ENCODE assay signal across 8 cellular contexts in the genomic region with DNA sequence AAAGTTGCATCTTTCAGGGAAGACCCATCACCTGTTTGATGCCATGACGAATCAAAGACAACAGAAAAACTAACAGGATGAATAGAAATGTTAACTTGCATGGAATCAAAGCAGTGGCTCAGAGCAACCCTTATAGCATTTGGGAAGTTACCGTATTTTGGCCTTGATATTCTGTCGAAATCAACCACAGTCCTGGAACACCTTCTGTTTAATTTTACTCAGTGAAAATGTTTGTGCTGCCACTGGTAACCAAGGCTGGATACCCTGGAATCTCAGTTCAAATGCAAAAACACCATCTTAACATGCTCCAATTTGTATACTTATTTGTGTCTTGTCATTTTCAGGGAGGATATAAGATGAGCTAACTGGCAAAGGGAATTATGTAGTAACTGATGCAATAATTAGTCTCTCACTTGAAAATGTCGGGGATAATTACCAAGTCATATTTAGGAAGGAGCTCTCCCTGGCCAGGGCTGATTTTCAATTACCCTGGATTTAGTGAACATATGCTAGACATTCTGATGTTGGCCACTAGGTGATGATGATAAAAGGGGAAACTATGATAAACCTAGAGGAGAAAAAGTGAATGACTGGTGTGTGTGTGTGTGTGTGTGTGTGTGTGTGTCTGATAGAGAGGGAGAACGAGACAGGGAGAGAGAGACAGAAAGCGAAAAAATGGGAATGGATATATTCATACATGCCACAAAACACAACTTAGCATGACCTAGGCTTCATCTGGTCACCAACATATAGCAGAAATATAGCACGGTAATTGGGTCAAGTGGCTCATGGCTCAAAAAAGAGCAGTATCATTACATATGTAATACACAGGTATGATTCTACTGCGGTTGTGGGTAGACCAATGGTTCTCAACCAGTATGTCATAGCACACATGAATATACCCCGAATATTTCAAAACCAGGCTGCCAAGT. TPM values are rescaled to one million over a fixed set of nuclear protein-coding genes. Genes with fewer than 3 reads are reported as not detected.
DNase-seq lines count a peak whose midpoint lies in the region; ATAC-seq, FAIRE-seq and TF ChIP-seq lines count a peak whose summit lies in the region.

No MANE protein-coding gene starts in this region.

- no peaks in the 10 kb centered on the region for H3K36me3 ChIP-seq in kidney (ENCODE audit: control insufficient read depth in 1 of 2, insufficient read depth in 2 of 2, low read length in 2 of 2)

- peaks cover 0 to 5% of the 10 kb centered on the region in 2 donors for H3K9me3 Mint-ChIP-seq in activated naive CD4-positive, alpha-beta T cell treated with anti-CD3 and anti-CD28 coated beads, Interleukin-2, amount 50 U/mL, for 72 hours

- no peak overlapping the region for H3K27ac ChIP-seq in kidney (ENCODE audit: low read depth in 2 of 2, low read length in 2 of 2)

- no peak overlapping the region for H3K9ac ChIP-seq in kidney (ENCODE audit: low read length in 2 of 2)

- intact Hi-C loops in kidney (cut with DNase I): no loop called here

- H3K9me3 ChIP-seq in kidney (ENCODE audit: control insufficient read depth in 1 of 2, low read length in 2 of 2): no peaks in the 10 kb centered on the region

- no peak overlapping the region for H3K4me3 ChIP-seq in kidney (ENCODE audit: low read length in 2 of 2)

- no peak for FAIRE-seq in kidney (lab: Jason Lieb, UNC)

- H3K4me1 ChIP-seq in kidney (ENCODE audit: control insufficient read depth in 1 of 2, insufficient read depth in 1 of 2, low read depth in 1 of 2, low read length in 2 of 2): peaks cover 4 to 9% of the 10 kb centered on the region in 2 donors

- peak; percentile 12 for TF ChIP-seq CTCF in kidney (IDR thresholded peaks at IDR 0.05; ENCODE audit: borderline replicate concordance, extremely low read depth, insufficient read depth)

- ATAC-seq in HG03159 (IDR thresholded peaks at IDR 0.05; ENCODE audit: unreplicated experiment): peak; percentile 89
- ATAC-seq in activated naive CD4-positive, alpha-beta T cell treated with anti-CD3 and anti-CD28 coated beads, Interleukin-2, amount 50 U/mL, for 72 hours: no peak

- H3K27ac Mint-ChIP-seq in activated naive CD4-positive, alpha-beta T cell treated with anti-CD3 and anti-CD28 coated beads, Interleukin-2, amount 50 U/mL, for 72 hours: no peak overlapping the region

- in situ Hi-C loops in SK-MEL-5 (cut with HindIII; ENCODE audit: low pct_unique_long_range_greater_than_20kb, low sequenced_read_pairs): no loop called here

- H3K36me3 Mint-ChIP-seq in activated naive CD4-positive, alpha-beta T cell treated with anti-CD3 and anti-CD28 coated beads, Interleukin-2, amount 50 U/mL, for 72 hours: no peaks in the 10 kb centered on the region

- DNase-seq in DMS 273 (lab: John Stamatoyannopoulos, UW; ENCODE audit: unreplicated experiment) (peak; percentile 70), SK-MEL-5 (ENCODE audit: low read depth, low spot score) (peak; percentile 73), kidney (no peak), NCI-H510A (lab: John Stamatoyannopoulos, UW) (no peak), COR-L47 (lab: John Stamatoyannopoulos, UW) (no peak)
- no peak for DNase-seq in stimulated activated CD4-positive, alpha-beta T cell treated with anti-CD3 and anti-CD28 coated beads, Interleukin-12 subunit alpha, Interleukin-12 subunit beta, amount 100 ng/mL, for 4 hours
- no peak for DNase-seq in activated naive CD4-positive, alpha-beta T cell treated with anti-CD3 and anti-CD28 coated beads, Interleukin-2, amount 50 U/mL, for 72 hours (ENCODE audit: low spot score in 2 of 2)

RNA-seq across cellular contexts. Expression of a gene that starts 19.0 kb away (rescaled TPM):
- 0.69 and 1.5 TPM in 2 replicates for total RNA-seq in SK-MEL-5 (2014; rRNA removed; shearing (Covaris generic))
- 0.42 and 0.68 TPM in 2 replicates for polyA plus RNA-seq in SK-MEL-5 (2015; cell fraction: cytosol; rRNA removed)
- 2.4 and 5.3 TPM in 2 replicates for polyA plus RNA-seq in SK-MEL-5 (2015; cell fraction: nucleus; rRNA removed)
- total RNA-seq in kidney: 22.9 TPM
- 3.5 TPM for polyA plus RNA-seq in kidney (ENCODE audit: insufficient read depth, low read depth, low replicate concordance)
- total RNA-seq in activated naive CD4-positive, alpha-beta T cell treated with anti-CD3 and anti-CD28 coated beads, Interleukin-2, amount 50 U/mL, for 72 hours: not detected

Comparison
In these comparisons a context has a peak if more than half of its experiments do, and no peak if none do; other contexts are left out.
1. DNase-seq: peak in DMS 273 (single experiment) and SK-MEL-5 (single experiment); none in kidney (single experiment), NCI-H510A (single experiment), stimulated activated CD4-positive, alpha-beta T cell treated with anti-CD3 and anti-CD28 coated beads, Interleukin-12 subunit alpha, Interleukin-12 subunit beta, amount 100 ng/mL, for 4 hours (single experiment), activated naive CD4-positive, alpha-beta T cell treated with anti-CD3 and anti-CD28 coated beads, Interleukin-2, amount 50 U/mL, for 72 hours (0 of 2) and COR-L47 (single experiment).